ENCODE assay signal across 10 cellular contexts in genomic region chr3:100496711-100497261, GRCh38. TPM values are rescaled to one million over a fixed set of nuclear protein-coding genes. Genes with fewer than 3 reads are reported as not detected.
DNase-seq lines count a peak whose midpoint lies in the region; ATAC-seq and TF ChIP-seq lines count a peak whose summit lies in the region.
"Had no signal": no experiment of that assay in that cellular context is flagged by ENCODE, and none has a peak within 500 bp of the region (broad histone marks: within the 10 kb centered on the region; RNA-seq: fewer than 3 reads in every experiment).

No MANE protein-coding gene starts in this region.

- H3K27me3 Mint-ChIP-seq in WTC11 (ENCODE audit: low read depth) (no peaks in the 10 kb centered on the region), natural killer cell (ENCODE audit: low read depth in 2 of 2) (peaks cover 5 to 14% of the 10 kb centered on the region in 2 donors)

- ATAC-seq in GM18858 (IDR thresholded peaks at IDR 0.05; ENCODE audit: unreplicated experiment) (peak; percentile 41), HG02884 (IDR thresholded peaks at IDR 0.05; ENCODE audit: unreplicated experiment) (peak; percentile 20), WTC11 (no peak), natural killer cell (no peak)

- H3K9me3 Mint-ChIP-seq in WTC11 = no peaks in the 10 kb centered on the region
- no peaks in the 10 kb centered on the region for H3K9me3 Mint-ChIP-seq in natural killer cell

- intact Hi-C loops in natural killer cell (cut with micrococcal nuclease) = no loop called here

- peaks cover 26% of the 10 kb centered on the region for H3K79me1 ChIP-seq in mesenchymal stem cell (replicated peaks; ENCODE audit: low read length, poor library complexity, severe bottlenecking)

- H3K4me3 Mint-ChIP-seq in WTC11 (no peak overlapping the region), natural killer cell (no peak overlapping the region)

- no peak overlapping the region for H4K91ac ChIP-seq in mesenchymal stem cell (ENCODE audit: low read length)

- POLR2A ChIA-PET in WTC11 (lab: Charles Lee) = no interaction called here

- no peak overlapping the region for H4K8ac ChIP-seq in mesenchymal stem cell (ENCODE audit: low read length)

- H3K4me1 Mint-ChIP-seq in WTC11 (peaks cover 9% of the 10 kb centered on the region), natural killer cell (peaks cover 3 to 9% of the 10 kb centered on the region in 2 donors)

- no peak overlapping the region for H3K4me2 ChIP-seq in mesenchymal stem cell (ENCODE audit: low read length, poor library complexity, severe bottlenecking)

- no peaks in the 10 kb centered on the region for H3K9me3 ChIP-seq in mesenchymal stem cell (ENCODE audit: control insufficient read depth, low read length)

- no peak overlapping the region for H3K27ac Mint-ChIP-seq in WTC11
- no peak overlapping the region for H3K27ac Mint-ChIP-seq in natural killer cell

- H2AK5ac ChIP-seq in mesenchymal stem cell (ENCODE audit: low read length, severe bottlenecking) = peak overlapping the region; percentile 91

- no peak overlapping the region for H2AFZ ChIP-seq in mesenchymal stem cell (ENCODE audit: low read depth, low read length)

- H3K4ac ChIP-seq in mesenchymal stem cell (ENCODE audit: low read depth in 1 of 2, low read length in 2 of 2) = no peak overlapping the region

- no peaks in the 10 kb centered on the region for H3K27me3 ChIP-seq in mesenchymal stem cell (ENCODE audit: control insufficient read depth in 1 of 2, insufficient read depth in 1 of 2, low read length in 2 of 2)
- H3K27me3 ChIP-seq: ascending aorta had no signal

- CTCF ChIA-PET in WTC11 (lab: Charles Lee) = interaction anchor here (0.6 kb wide), 1 partner anchor 311 kb away, joined by 3 read pairs; no protein-coding TSS in a partner anchor

- H2BK120ac ChIP-seq in mesenchymal stem cell (ENCODE audit: low read depth, low read length) = no peak overlapping the region

- H3K36me3 Mint-ChIP-seq in WTC11 (no peaks in the 10 kb centered on the region), natural killer cell (no peaks in the 10 kb centered on the region)

- H2BK15ac ChIP-seq in mesenchymal stem cell (ENCODE audit: low read depth, poor library complexity, severe bottlenecking) = no peak overlapping the region

- H3K18ac ChIP-seq in mesenchymal stem cell (ENCODE audit: low read depth in 1 of 2, low read length in 2 of 2) = no peak overlapping the region

- TF ChIP-seq CTCF in WTC11 (IDR thresholded peaks at IDR 0.05) (no peak), natural killer cell (IDR thresholded peaks at IDR 0.05) (no peak)

- H3K23ac ChIP-seq in mesenchymal stem cell (ENCODE audit: low read length in 2 of 2) = no peak overlapping the region

- H3K14ac ChIP-seq in mesenchymal stem cell (ENCODE audit: low read length in 2 of 2) = no peak overlapping the region

- H2BK5ac ChIP-seq in mesenchymal stem cell (ENCODE audit: low read depth, low read length, poor library complexity, severe bottlenecking) = no peak overlapping the region

- peaks cover 5% of the 10 kb centered on the region for H3K4me1 ChIP-seq in mesenchymal stem cell (ENCODE audit: control insufficient read depth, insufficient read depth, low read depth, low read length)

- no peak overlapping the region for H3K9ac ChIP-seq in mesenchymal stem cell (ENCODE audit: low read length)

- H3K36me3 ChIP-seq in mesenchymal stem cell (ENCODE audit: control insufficient read depth in 1 of 2, insufficient read depth in 2 of 2, low read depth in 1 of 2, low read length in 2 of 2) = no peaks in the 10 kb centered on the region
- H3K36me3 ChIP-seq: ascending aorta had no signal

- no peak overlapping the region for H3K4me3 ChIP-seq in mesenchymal stem cell (ENCODE audit: insufficient read depth in 1 of 2, low read depth in 1 of 2, low read length in 2 of 2)
- H3K4me3 ChIP-seq: ascending aorta had no signal

- peak overlapping the region; percentile 49 for H3K27ac ChIP-seq in mesenchymal stem cell (ENCODE audit: low read length, poor library complexity, severe bottlenecking)
- H3K27ac ChIP-seq: ascending aorta had no signal

- peak; percentile 72 for DNase-seq in OCI-M1 (lab: John Stamatoyannopoulos, UW)
- DNase-seq in mesenchymal stem cell = peak; percentile 12
- DNase-seq in WTC11 (ENCODE audit: low spot score) = no peak
- DNase-seq in natural killer cell = no peak
- DNase-seq in islet precursor cell = no peak
- DNase-seq in nucleus accumbens (lab: John Stamatoyannopoulos, UW) = no peak
- DNase-seq: stimulated activated CD4-positive, alpha-beta T cell treated with anti-CD3 and anti-CD28 coated beads, Interleukin-15, amount 100 ng/mL, for 24 hours had no signal

- H2BK12ac ChIP-seq in mesenchymal stem cell (ENCODE audit: low read length in 2 of 2) = no peak overlapping the region

TF ChIP-seq in WTC11, 78 proteins besides CTCF, POLR2A, EP300 and RAD21 (continues in another document):
- TF ChIP-seq CDX4 (CRISPR knock-in tag; IDR thresholded peaks at IDR 0.05; ENCODE audit: borderline replicate concordance) = no peak
- TF ChIP-seq PRDM15 (CRISPR knock-in tag; IDR thresholded peaks at IDR 0.05) = no peak
- TF ChIP-seq JUN (CRISPR knock-in tag; IDR thresholded peaks at IDR 0.05) = no peak
- TF ChIP-seq RORB (CRISPR knock-in tag; IDR thresholded peaks at IDR 0.05) = no peak
- TF ChIP-seq AFF4 (CRISPR knock-in tag; IDR thresholded peaks at IDR 0.05; ENCODE audit: borderline replicate concordance) = no peak

RNA-seq across cellular contexts. Expression of gene TMEM45A, which starts 4.4 kb away (rescaled TPM):
- polyA plus RNA-seq in mesenchymal stem cell (2013, experiment 1 of 2) = 23.8 TPM
- 26.0 TPM for polyA plus RNA-seq in mesenchymal stem cell (2013, experiment 2 of 2)
- total RNA-seq in WTC11 (2021) = 6.6 to 16.0 TPM (median 15.1 TPM) in 3 replicates
- under 1 TPM; 0.23 to 0.49 (median 0.25) TPM for total RNA-seq in natural killer cell

Comparison
In these comparisons a context has a peak if more than half of its experiments do, and no peak if none do; other contexts are left out.
1. ATAC-seq: peak in GM18858 (single experiment) and HG02884 (single experiment); none in WTC11 (single experiment) and natural killer cell (0 of 3).
2. DNase-seq: peak in OCI-M1 (single experiment) and mesenchymal stem cell (single experiment); none in WTC11 (single experiment), natural killer cell (single experiment), islet precursor cell (single experiment) and nucleus accumbens (0 of 56).